ENCODE assay signal across 8 cellular contexts in the genomic region with DNA sequence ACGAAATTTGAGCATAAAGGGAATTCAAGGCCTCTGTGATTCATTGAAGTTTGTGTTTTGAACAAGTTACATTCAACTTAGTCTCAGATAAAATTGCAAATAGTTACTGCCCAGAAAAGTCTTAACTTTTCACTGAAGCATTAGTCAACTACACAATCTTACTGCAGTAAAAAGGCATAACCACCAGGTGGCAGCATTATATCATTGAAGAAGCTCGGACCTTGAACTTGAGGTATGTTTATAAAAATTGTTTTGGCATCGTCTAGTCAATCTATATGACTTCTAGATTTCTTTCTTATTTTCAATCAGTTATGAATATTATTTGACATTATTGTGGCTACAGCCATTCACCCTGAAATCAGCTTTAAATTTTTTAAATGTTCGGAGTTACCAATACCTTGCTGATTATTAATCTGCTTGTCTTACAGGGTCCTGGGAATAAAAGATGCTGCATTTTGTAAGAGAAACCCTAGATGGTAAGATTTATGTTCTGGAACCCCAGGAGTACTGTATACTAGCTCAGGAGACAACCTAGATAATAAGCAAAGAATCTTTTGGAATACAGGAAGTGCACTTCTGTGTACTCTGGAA.
DNase-seq lines count a peak whose midpoint lies in the region; ATAC-seq, FAIRE-seq and TF ChIP-seq lines count a peak whose summit lies in the region.

No MANE protein-coding gene starts in this region.

- H3K4me1 Mint-ChIP-seq in activated T-cell treated with anti-CD3 and anti-CD28 coated beads, Interleukin-2, amount 50 U/mL, for 24 hours (ENCODE audit: low read depth): no peaks in the 10 kb centered on the region
- H3K4me1 Mint-ChIP-seq in activated CD4-positive, alpha-beta memory T cell treated with anti-CD3 and anti-CD28 coated beads for 36 hours (ENCODE audit: low read depth): no peaks in the 10 kb centered on the region

- no peaks in the 10 kb centered on the region for H3K4me1 ChIP-seq in pancreas

- no peak overlapping the region for H3K27ac ChIP-seq in pancreas

- DNase-seq in activated T-cell treated with anti-CD3 and anti-CD28 coated beads for 24 hours (ENCODE audit: low read depth): peak; percentile 31
- DNase-seq in activated T-cell treated with anti-CD3 and anti-CD28 coated beads, Interleukin-2, amount 50 U/mL, for 24 hours: no peak
- DNase-seq in NCI-H345 (lab: John Stamatoyannopoulos, UW): peak; percentile 69
- peak; percentile 29 for DNase-seq in activated CD4-positive, alpha-beta memory T cell treated with anti-CD3 and anti-CD28 coated beads for 36 hours
- DNase-seq in fibroblast of mammary gland (ENCODE audit: low read depth): peak; percentile 80
- DNase-seq in pancreas: peak in 3 of 6 donors; percentile 31 to 51 (median 40)

- no peak overlapping the region for H3K27ac Mint-ChIP-seq in activated T-cell treated with anti-CD3 and anti-CD28 coated beads, Interleukin-2, amount 50 U/mL, for 24 hours
- no peak overlapping the region for H3K27ac Mint-ChIP-seq in activated CD4-positive, alpha-beta memory T cell treated with anti-CD3 and anti-CD28 coated beads for 36 hours

- H3K4me3 Mint-ChIP-seq in activated T-cell treated with anti-CD3 and anti-CD28 coated beads, Interleukin-2, amount 50 U/mL, for 24 hours: no peak overlapping the region
- no peak overlapping the region for H3K4me3 Mint-ChIP-seq in activated CD4-positive, alpha-beta memory T cell treated with anti-CD3 and anti-CD28 coated beads for 36 hours

- H3K4me3 ChIP-seq in fibroblast of mammary gland (ENCODE audit: control insufficient read depth, low read depth, low read length) (no peak overlapping the region), pancreas (no peak overlapping the region)

- TF ChIP-seq CTCF in fibroblast of mammary gland (conservative IDR thresholded peaks at IDR 0.05; ENCODE audit: control insufficient read depth, insufficient read depth, low read depth, low read length) (peak; percentile 80), pancreas (IDR thresholded peaks at IDR 0.05) (peak; percentile 70 to 90 (median 82))

- CTCF ChIA-PET in activated CD4-positive, alpha-beta memory T cell treated with anti-CD3 and anti-CD28 coated beads for 36 hours (lab: Charles Lee): interaction anchor here (0.8 to 7.7 kb wide), 16 partner anchors 10 to 1153 kb away, joined by 3 to 119 read pairs (median 4); a partner anchor contains a TSS

- H3K9me3 Mint-ChIP-seq in activated T-cell treated with anti-CD3 and anti-CD28 coated beads, Interleukin-2, amount 50 U/mL, for 24 hours: no peaks in the 10 kb centered on the region
- H3K9me3 Mint-ChIP-seq in activated CD4-positive, alpha-beta memory T cell treated with anti-CD3 and anti-CD28 coated beads for 36 hours: no peaks in the 10 kb centered on the region

- intact Hi-C loops in activated CD4-positive, alpha-beta memory T cell treated with anti-CD3 and anti-CD28 coated beads for 36 hours (cut with micrococcal nuclease): loop anchor here (1.0 kb wide), 3 partner anchors 161 to 261 kb away; a partner anchor contains a TSS
- intact Hi-C loops in pancreas (cut with DNase I): loop anchor here in 1 of 3 donors (5.0 kb wide), 1 partner anchor 198 kb away; no protein-coding TSS in a partner anchor

- POLR2A ChIA-PET in activated CD4-positive, alpha-beta memory T cell treated with anti-CD3 and anti-CD28 coated beads for 36 hours (lab: Charles Lee): no interaction called here

- 19 to 22% methylated on average over 4 of the region's 4 CpGs for WGBS in pancreas, 2 donors

- peaks cover 23% of the 10 kb centered on the region for H3K27me3 Mint-ChIP-seq in activated T-cell treated with anti-CD3 and anti-CD28 coated beads, Interleukin-2, amount 50 U/mL, for 24 hours
- H3K27me3 Mint-ChIP-seq in activated CD4-positive, alpha-beta memory T cell treated with anti-CD3 and anti-CD28 coated beads for 36 hours: peaks cover 12% of the 10 kb centered on the region

- peak; percentile 94 for FAIRE-seq in pancreas (lab: Jason Lieb, UNC)

- no peaks in the 10 kb centered on the region for H3K27me3 ChIP-seq in pancreas

- no peaks in the 10 kb centered on the region for H3K9me3 ChIP-seq in pancreas

- ATAC-seq in HG02588 (IDR thresholded peaks at IDR 0.05; ENCODE audit: unreplicated experiment) (peak; percentile 68), pancreas (peak in 3 of 4 donors; percentile 81 to 88 (median 83)), HG03469 (IDR thresholded peaks at IDR 0.05; ENCODE audit: unreplicated experiment) (no peak)

- no peaks in the 10 kb centered on the region for H3K36me3 Mint-ChIP-seq in activated T-cell treated with anti-CD3 and anti-CD28 coated beads, Interleukin-2, amount 50 U/mL, for 24 hours (ENCODE audit: low read depth)
- no peaks in the 10 kb centered on the region for H3K36me3 Mint-ChIP-seq in activated CD4-positive, alpha-beta memory T cell treated with anti-CD3 and anti-CD28 coated beads for 36 hours

- H3K36me3 ChIP-seq in pancreas: no peaks in the 10 kb centered on the region
